ENCODE assay signal across 10 cellular contexts in genomic region chr1:28640766-28641165, GRCh38. TPM values are rescaled to one million over a fixed set of nuclear protein-coding genes. Genes with fewer than 3 reads are reported as not detected.
DNase-seq lines count a peak whose midpoint lies in the region; ATAC-seq and TF ChIP-seq lines count a peak whose summit lies in the region.
"Had no signal": no experiment of that assay in that cellular context is flagged by ENCODE, and none has a peak within 500 bp of the region (broad histone marks: within the 10 kb centered on the region; RNA-seq: fewer than 3 reads in every experiment).

No MANE protein-coding gene starts in this region.

- H3K4me3 Mint-ChIP-seq in GM23338 = peak overlapping the region; percentile 99; the same call in 2 of the 3 replicates
- peak overlapping the region; percentile 99 for H3K4me3 Mint-ChIP-seq in endodermal cell

- H3K27me3 Mint-ChIP-seq in GM23338 (ENCODE audit: insufficient read depth, low read depth, poor library complexity) (peaks cover 21% of the 10 kb centered on the region), endodermal cell (ENCODE audit: insufficient read depth) (no peaks in the 10 kb centered on the region)

- H3K9me2 ChIP-seq in GM23338 (ENCODE audit: insufficient read depth) = no peaks in the 10 kb centered on the region

- peak; percentile 35 for TF ChIP-seq CTCF in BJ (IDR thresholded peaks at IDR 0.05; ENCODE audit: insufficient read depth, low read depth, low read length)
- peak; percentile 31 to 38 for TF ChIP-seq CTCF in GM23338 (conservative IDR thresholded peaks at IDR 0.05; ENCODE audit: low read depth in 2 of 2)
- peak; percentile 65 for TF ChIP-seq CTCF in endodermal cell (conservative IDR thresholded peaks at IDR 0.05)

- intact Hi-C loops in right cardiac atrium (cut with DNase I) = loop anchor here in 2 of 4 donors (5.0 to 10.0 kb wide), 2 partner anchors 97 to 544 kb away; partner anchors contain the start of genes YTHDF2 (in 2 of the 2) and SRSF4 (in 1 of the 2)

- ATAC-seq in GM23338 (no peak), GM21390 (IDR thresholded peaks at IDR 0.05; ENCODE audit: unreplicated experiment) (no peak), right cardiac atrium (no peak), HG03342 (IDR thresholded peaks at IDR 0.05; ENCODE audit: unreplicated experiment) (no peak)

- H3F3A ChIP-seq in GM23338 (replicated peaks; ENCODE audit: low read depth) = peaks cover 10% of the 10 kb centered on the region; the same call in 1 of the 2 replicates

- H2AFZ ChIP-seq in GM23338 = no peak overlapping the region

- H3K9me3 Mint-ChIP-seq in GM23338 (no peaks in the 10 kb centered on the region), endodermal cell (no peaks in the 10 kb centered on the region)

- H3K9me3 ChIP-seq in endodermal cell (ENCODE audit: control insufficient read depth, low read length) (no peaks in the 10 kb centered on the region), right cardiac atrium (ENCODE audit: control insufficient read depth, low read length) (no peaks in the 10 kb centered on the region)

- H3K4me3 ChIP-seq in BJ (ENCODE audit: low read depth, low read length) (no peak overlapping the region), GM23338 (no peak overlapping the region), endodermal cell (ENCODE audit: low read length) (no peak overlapping the region), right cardiac atrium (ENCODE audit: low read length) (no peak overlapping the region)

- H3K27ac ChIP-seq in GM23338 (ENCODE audit: low read depth) (no peak overlapping the region), endodermal cell (ENCODE audit: low read depth, low read length) (no peak overlapping the region), right cardiac atrium (ENCODE audit: low read length) (no peak overlapping the region)

- H3K4me1 Mint-ChIP-seq in GM23338 (peaks cover 18% of the 10 kb centered on the region), endodermal cell (peaks cover 22% of the 10 kb centered on the region)

- H3K27ac Mint-ChIP-seq in GM23338 (no peak overlapping the region), endodermal cell (no peak overlapping the region)

- no peak overlapping the region for H3K4me2 ChIP-seq in GM23338

- no peaks in the 10 kb centered on the region; the same call in 2 of the 3 replicates for H3K36me3 Mint-ChIP-seq in GM23338 (ENCODE audit: low read depth)
- H3K36me3 Mint-ChIP-seq in endodermal cell (ENCODE audit: low read depth) = peaks cover 3% of the 10 kb centered on the region

- H3K79me2 ChIP-seq in GM23338 (replicated peaks; ENCODE audit: insufficient read depth) = peaks cover 31% of the 10 kb centered on the region

- CTCF ChIA-PET in BJ (lab: Yijun Ruan, JAX) = interaction anchor here (0.8 to 1.1 kb wide), 2 partner anchors 15 to 237 kb away, joined by 3 read pairs; no protein-coding TSS in a partner anchor

- H3K27me3 ChIP-seq in BJ (ENCODE audit: control insufficient read depth, insufficient read depth, low read length) (no peaks in the 10 kb centered on the region), GM23338 (ENCODE audit: insufficient read depth) (no peaks in the 10 kb centered on the region), endodermal cell (ENCODE audit: control insufficient read depth, insufficient read depth, low read length, poor library complexity, severe bottlenecking) (no peaks in the 10 kb centered on the region), right cardiac atrium (ENCODE audit: control insufficient read depth, insufficient read depth) (no peaks in the 10 kb centered on the region)

- no peak for DNase-seq in BJ (ENCODE audit: low read depth)
- DNase-seq in GM23338 (ENCODE audit: low spot score) = peak; percentile 36
- peak; percentile 12 for DNase-seq in T-helper 9 cell
- peak; percentile 59 for DNase-seq in endodermal cell
- DNase-seq in NCI-H774 (lab: John Stamatoyannopoulos, UW) = no peak
- no peak for DNase-seq in right cardiac atrium

- 80 to 88% methylated on average over 1 of the region's 1 CpG for WGBS in endodermal cell (ENCODE audit: insufficient coverage in 1 of 2, insufficient read length in 1 of 2), 2 experiments
- WGBS in right cardiac atrium = 95% methylated on average over 1 of the region's 1 CpG

- H4K20me1 ChIP-seq in GM23338 (replicated peaks; ENCODE audit: insufficient read depth) = no peaks in the 10 kb centered on the region

- H3K9ac ChIP-seq in endodermal cell (ENCODE audit: extremely low read depth, low read length, poor library complexity, severe bottlenecking) = no peak overlapping the region

- H3K4me1 ChIP-seq in GM23338 (ENCODE audit: insufficient read depth) (peaks cover 9% of the 10 kb centered on the region; the same call in 1 of the 2 replicates), endodermal cell (ENCODE audit: control insufficient read depth, insufficient read depth, low read length) (no peaks in the 10 kb centered on the region), right cardiac atrium (ENCODE audit: control insufficient read depth, insufficient read depth, low read length) (no peaks in the 10 kb centered on the region)

- POLR2A ChIA-PET in BJ (lab: Charles Lee) = no interaction called here

- H3K36me3 ChIP-seq in BJ (ENCODE audit: control insufficient read depth, insufficient read depth, low read length) (no peaks in the 10 kb centered on the region), GM23338 (ENCODE audit: insufficient read depth) (no peaks in the 10 kb centered on the region), endodermal cell (ENCODE audit: control insufficient read depth, insufficient read depth, low read length) (no peaks in the 10 kb centered on the region)

TF ChIP-seq in GM23338, 12 proteins besides CTCF, POLR2A, EP300 and RAD21 (continues in another document):
- TF ChIP-seq REST (IDR thresholded peaks at IDR 0.05; ENCODE audit: unreplicated experiment) (no peak), POLR2AphosphoS5 (IDR thresholded peaks at IDR 0.05; ENCODE audit: low read depth) (no peak), EZH2phosphoT487 (IDR thresholded peaks at IDR 0.05; ENCODE audit: unreplicated experiment) (no peak), ZNF331 (CRISPR knock-in tag; IDR thresholded peaks at IDR 0.05; ENCODE audit: low read depth) (no peak)

RNA-seq across cellular contexts. Expression of gene TAF12, which starts 2.1 kb away (rescaled TPM):
- polyA plus RNA-seq in BJ (2011; rRNA removed) = 31.8 and 46.8 TPM in 2 replicates
- polyA minus RNA-seq in BJ (2011; rRNA and poly(A)+ RNA removed) = 8.8 and 12.2 TPM in 2 replicates
- 15.2 and 18.4 TPM in 2 replicates for total RNA-seq in GM23338 (2014; rRNA removed; shearing (Covaris generic))
- polyA plus RNA-seq in GM23338 (2016; fragmentation: Nextera tagmentation; extraction: Ambion mirVana) = 44.4 and 46.8 TPM in 2 replicates
- 10 to 100 TPM; 29.3 to 39.5 TPM for total RNA-seq in endodermal cell
- polyA plus RNA-seq in endodermal cell (2013, experiment 1 of 2) = 26.1 TPM
- 24.0 TPM for polyA plus RNA-seq in endodermal cell (2013, experiment 2 of 2)
- total RNA-seq in right cardiac atrium = 10 to 100 TPM; 17.2 to 23.7 (median 21.9) TPM
- polyA plus RNA-seq in right cardiac atrium = 34.0 TPM

RNA-seq across cellular contexts. Expression of gene RNU11, which starts 7.6 kb away (rescaled TPM):
- polyA plus RNA-seq in BJ (2011; rRNA removed) (not detected in 2 replicates), GM23338 (2016; fragmentation: Nextera tagmentation; extraction: Ambion mirVana) (not detected in 2 replicates), right cardiac atrium (not detected)
- polyA minus RNA-seq in BJ (2011; rRNA and poly(A)+ RNA removed) = not detected in 2 replicates
- total RNA-seq in GM23338 (2014; rRNA removed; shearing (Covaris generic)) = not detected in 2 replicates
- total RNA-seq in endodermal cell (not detected), right cardiac atrium (not detected)
- polyA plus RNA-seq in endodermal cell (2013, experiment 1 of 2) = 4,629 TPM
- 4,613 TPM for polyA plus RNA-seq in endodermal cell (2013, experiment 2 of 2)
- total RNA-seq: mononuclear cell, urinary bladder had no signal
- polyA plus RNA-seq: urinary bladder had no signal

RNA-seq across cellular contexts. Expression of gene GMEB1, which starts 27.8 kb away (rescaled TPM):
- polyA plus RNA-seq in BJ (2011; rRNA removed) = 5.0 and 6.6 TPM in 2 replicates
- polyA minus RNA-seq in BJ (2011; rRNA and poly(A)+ RNA removed) = 7.5 and 8.9 TPM in 2 replicates
- total RNA-seq in GM23338 (2014; rRNA removed; shearing (Covaris generic)) = 20.2 and 22.0 TPM in 2 replicates
- 9.3 and 13.3 TPM in 2 replicates for polyA plus RNA-seq in GM23338 (2016; fragmentation: Nextera tagmentation; extraction: Ambion mirVana)
- total RNA-seq in endodermal cell = 10 to 100 TPM; 24.6 to 29.2 TPM
- 12.8 TPM for polyA plus RNA-seq in endodermal cell (2013, experiment 1 of 2)
- polyA plus RNA-seq in endodermal cell (2013, experiment 2 of 2) = 15.5 TPM
- 1 to 10 TPM; 6.9 to 7.7 (median 7.3) TPM for total RNA-seq in right cardiac atrium
- polyA plus RNA-seq in right cardiac atrium = 2.9 TPM

RNA-seq across cellular contexts. Expression of gene RAB42, which starts 48.7 kb away (rescaled TPM):
- polyA plus RNA-seq in BJ (2011; rRNA removed) (2.0 and 2.8 TPM in 2 replicates), GM23338 (2016; fragmentation: Nextera tagmentation; extraction: Ambion mirVana) (12.4 and 13.0 TPM in 2 replicates), right cardiac atrium (0.59 TPM)
- 0.87 and 1.5 TPM in 2 replicates for polyA minus RNA-seq in BJ (2011; rRNA and poly(A)+ RNA removed)
- 17.7 and 22.5 TPM in 2 replicates for total RNA-seq in GM23338 (2014; rRNA removed; shearing (Covaris generic))
- total RNA-seq in endodermal cell (1 to 10 TPM; 2.1 to 3.0 TPM), right cardiac atrium (1 to 10 TPM; 1.3 to 1.8 (median 1.4) TPM)
- 2.6 TPM for polyA plus RNA-seq in endodermal cell (2013, experiment 1 of 2)
- 3.1 TPM for polyA plus RNA-seq in endodermal cell (2013, experiment 2 of 2)

Comparison
In these comparisons a context has a peak if more than half of its experiments do, and no peak if none do; other contexts are left out.
1. DNase-seq: peak in GM23338 (single experiment), T-helper 9 cell (single experiment) and endodermal cell (single experiment); none in BJ (single experiment), NCI-H774 (single experiment) and right cardiac atrium (0 of 3).
2. Peak in every context shown above with its lines, with median percentiles within 50 percentile points of each other: CTCF ChIP-seq.